1 cellular context compared by ENCODE assay signal in genomic region chr1:243247901-243248300, GRCh38.
TF ChIP-seq lines count a peak whose summit lies in the region.

No MANE protein-coding gene starts in this region.

TF ChIP-seq in GM12878, 131 proteins besides CTCF, POLR2A, EP300 and RAD21:
- TF ChIP-seq ZNF207 (IDR thresholded peaks at IDR 0.05; ENCODE audit: borderline replicate concordance) = no peak
- TF ChIP-seq SP1 (IDR thresholded peaks at IDR 0.05; ENCODE audit: low read depth, low read length) = no peak
- TF ChIP-seq, protein P1, sequence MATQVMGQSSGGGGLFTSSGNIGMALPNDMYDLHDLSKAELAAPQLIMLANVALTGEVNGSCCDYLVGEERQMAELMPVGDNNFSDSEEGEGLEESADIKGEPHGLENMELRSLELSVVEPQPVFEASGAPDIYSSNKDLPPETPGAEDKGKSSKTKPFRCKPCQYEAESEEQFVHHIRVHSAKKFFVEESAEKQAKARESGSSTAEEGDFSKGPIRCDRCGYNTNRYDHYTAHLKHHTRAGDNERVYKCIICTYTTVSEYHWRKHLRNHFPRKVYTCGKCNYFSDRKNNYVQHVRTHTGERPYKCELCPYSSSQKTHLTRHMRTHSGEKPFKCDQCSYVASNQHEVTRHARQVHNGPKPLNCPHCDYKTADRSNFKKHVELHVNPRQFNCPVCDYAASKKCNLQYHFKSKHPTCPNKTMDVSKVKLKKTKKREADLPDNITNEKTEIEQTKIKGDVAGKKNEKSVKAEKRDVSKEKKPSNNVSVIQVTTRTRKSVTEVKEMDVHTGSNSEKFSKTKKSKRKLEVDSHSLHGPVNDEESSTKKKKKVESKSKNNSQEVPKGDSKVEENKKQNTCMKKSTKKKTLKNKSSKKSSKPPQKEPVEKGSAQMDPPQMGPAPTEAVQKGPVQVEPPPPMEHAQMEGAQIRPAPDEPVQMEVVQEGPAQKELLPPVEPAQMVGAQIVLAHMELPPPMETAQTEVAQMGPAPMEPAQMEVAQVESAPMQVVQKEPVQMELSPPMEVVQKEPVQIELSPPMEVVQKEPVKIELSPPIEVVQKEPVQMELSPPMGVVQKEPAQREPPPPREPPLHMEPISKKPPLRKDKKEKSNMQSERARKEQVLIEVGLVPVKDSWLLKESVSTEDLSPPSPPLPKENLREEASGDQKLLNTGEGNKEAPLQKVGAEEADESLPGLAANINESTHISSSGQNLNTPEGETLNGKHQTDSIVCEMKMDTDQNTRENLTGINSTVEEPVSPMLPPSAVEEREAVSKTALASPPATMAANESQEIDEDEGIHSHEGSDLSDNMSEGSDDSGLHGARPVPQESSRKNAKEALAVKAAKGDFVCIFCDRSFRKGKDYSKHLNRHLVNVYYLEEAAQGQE (IDR thresholded peaks at IDR 0.05; ENCODE audit: low read depth, low read length) = no peak
- no peak for TF ChIP-seq RELB (IDR thresholded peaks at IDR 0.05; ENCODE audit: low read depth)
- no peak for TF ChIP-seq E2F4 (IDR thresholded peaks at IDR 0.05; ENCODE audit: low read depth, low read length)
- TF ChIP-seq STAT1 (conservative IDR thresholded peaks at IDR 0.05) = no peak
- no peak for TF ChIP-seq TCF7 (IDR thresholded peaks at IDR 0.05; ENCODE audit: borderline replicate concordance)
- TF ChIP-seq MAX (IDR thresholded peaks at IDR 0.05; ENCODE audit: low read depth, low read length) = no peak
- no peak for TF ChIP-seq TAF1 (IDR thresholded peaks at IDR 0.05; ENCODE audit: borderline replicate concordance, low read depth, low read length)
- TF ChIP-seq ZBTB40 (IDR thresholded peaks at IDR 0.05; ENCODE audit: borderline replicate concordance) = no peak
- no peak for TF ChIP-seq STAT3 (IDR thresholded peaks at IDR 0.05; ENCODE audit: low read depth, low read length)
- no peak for TF ChIP-seq DPF2 (IDR thresholded peaks at IDR 0.05)
- no peak for TF ChIP-seq YY1 (IDR thresholded peaks at IDR 0.05; ENCODE audit: low read depth, low read length)
